ENCODE assay signal across 13 cellular contexts in the genomic region with DNA sequence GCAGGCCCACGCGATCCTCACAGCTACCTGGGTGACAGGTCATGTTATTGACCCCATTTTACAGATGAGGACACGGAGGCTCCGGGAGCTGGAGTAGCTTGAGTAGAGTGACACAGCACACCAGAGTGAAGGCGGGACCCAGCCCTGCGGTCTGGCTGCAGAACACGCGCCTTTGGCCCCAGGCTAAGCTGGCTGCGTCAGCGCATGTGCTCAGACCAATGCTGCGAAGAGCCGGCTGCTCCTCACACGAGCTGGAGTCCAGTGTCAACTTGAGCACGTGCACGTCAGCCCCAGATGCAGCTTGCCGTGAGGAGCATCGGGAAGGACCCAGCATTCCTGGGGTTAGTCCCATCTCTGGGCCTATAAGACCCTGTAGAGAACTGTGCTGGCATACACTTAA. TPM values are rescaled to one million over a fixed set of nuclear protein-coding genes. Genes with fewer than 3 reads are reported as not detected.
DNase-seq lines count a peak whose midpoint lies in the region; ATAC-seq and TF ChIP-seq lines count a peak whose summit lies in the region.
"Had no signal": no experiment of that assay in that cellular context is flagged by ENCODE, and none has a peak within 500 bp of the region (broad histone marks: within the 10 kb centered on the region; RNA-seq: fewer than 3 reads in every experiment).

No MANE protein-coding gene starts in this region.

- peaks cover 0 to 4% (median 0%) of the 10 kb centered on the region in 11 experiments; a peak in 3 of 22 replicates for H3K27me3 ChIP-seq in BLaER1 treated with 17β-estradiol and CSF1 and Interleukin-3, amounts not matched to agents 10 nM and 100 nM
- peaks cover 0 to 7% (median 0%) of the 10 kb centered on the region in 4 donors for H3K27me3 ChIP-seq in esophagus squamous epithelium
- peaks cover 0 to 4% of the 10 kb centered on the region in 2 donors for H3K27me3 ChIP-seq in tibial artery

- no peak overlapping the region for H3K9ac ChIP-seq in BLaER1 treated with 17β-estradiol and CSF1 and Interleukin-3, amounts not matched to agents 10 nM and 100 nM

- H4K20me1 ChIP-seq in BLaER1 treated with 17β-estradiol and CSF1 and Interleukin-3, amounts not matched to agents 10 nM and 100 nM = no peaks in the 10 kb centered on the region

- no peak for TF ChIP-seq POLR2A in esophagus squamous epithelium (IDR thresholded peaks at IDR 0.05)

- no peaks in the 10 kb centered on the region for H3K36me3 ChIP-seq in BLaER1 treated with 17β-estradiol and CSF1 and Interleukin-3, amounts not matched to agents 10 nM and 100 nM
- no peaks in the 10 kb centered on the region for H3K36me3 ChIP-seq in esophagus squamous epithelium
- no peaks in the 10 kb centered on the region for H3K36me3 ChIP-seq in tibial artery

- 40 to 51% methylated on average over 11 of the region's 17 CpGs for WGBS in esophagus squamous epithelium, 2 donors

- H3K4me3 ChIP-seq in BLaER1 treated with 17β-estradiol and CSF1 and Interleukin-3, amounts not matched to agents 10 nM and 100 nM = no peak overlapping the region
- H3K4me3 ChIP-seq in esophagus squamous epithelium = no peak overlapping the region
- H3K4me3 ChIP-seq in tibial artery = no peak overlapping the region
- H3K4me3 ChIP-seq: coronary artery had no signal

- peak; percentile 7 for ATAC-seq in sciatic nerve
- ATAC-seq in GM21717 (IDR thresholded peaks at IDR 0.05; ENCODE audit: unreplicated experiment) = no peak
- ATAC-seq: left lobe of liver had no signal

- no peaks in the 10 kb centered on the region for H3K9me3 ChIP-seq in BLaER1 treated with 17β-estradiol and CSF1 and Interleukin-3, amounts not matched to agents 10 nM and 100 nM (replicated peaks in 1 of 11)
- no peaks in the 10 kb centered on the region for H3K9me3 ChIP-seq in esophagus squamous epithelium
- H3K9me3 ChIP-seq in tibial artery = no peaks in the 10 kb centered on the region

- intact Hi-C loops in esophagus squamous epithelium (cut with DNase I) = no loop called here
- intact Hi-C loops in sciatic nerve (cut with DNase I) = no loop called here
- intact Hi-C loops in tibial artery (cut with DNase I; ENCODE audit: low total_unique reads) = no loop called here

- peak overlapping the region in 9 of 11 experiments; percentile 4 to 93 (median 82); a peak in 12 of 22 replicates for H3K4me2 ChIP-seq in BLaER1 treated with 17β-estradiol and CSF1 and Interleukin-3, amounts not matched to agents 10 nM and 100 nM

- TF ChIP-seq CTCF in esophagus squamous epithelium (IDR thresholded peaks at IDR 0.05) (no peak), tibial artery (IDR thresholded peaks at IDR 0.05) (no peak)

- H3K4me1 ChIP-seq in BLaER1 treated with 17β-estradiol and CSF1 and Interleukin-3, amounts not matched to agents 10 nM and 100 nM = peaks cover 42 to 76% (median 74%) of the 10 kb centered on the region in 10 experiments
- H3K4me1 ChIP-seq in esophagus squamous epithelium (peaks cover 11 to 93% (median 68%) of the 10 kb centered on the region in 3 donors), tibial artery (peaks cover 0 to 49% (median 28%) of the 10 kb centered on the region in 4 donors)

- 0 out of 22 replicates have a peak overlapping the region, but pooled peaks of 1 of the 11 experiments have one; percentile 82 for H3K27ac ChIP-seq in BLaER1 treated with 17β-estradiol and CSF1 and Interleukin-3, amounts not matched to agents 10 nM and 100 nM
- peak overlapping the region; percentile 15 to 87 (median 74) for H3K27ac ChIP-seq in esophagus squamous epithelium
- H3K27ac ChIP-seq in tibial artery = no peak overlapping the region
- H3K27ac ChIP-seq: coronary artery had no signal

- DNase-seq in NCI-H2029 (lab: John Stamatoyannopoulos, UW) = peak; percentile 82
- no peak for DNase-seq in esophagus squamous epithelium (lab: John Stamatoyannopoulos, UW)
- DNase-seq in sciatic nerve (ENCODE audit: low spot score) = no peak
- DNase-seq in T-helper 1 cell = no peak
- DNase-seq in tibial artery = no peak
- no peak for DNase-seq in stimulated activated CD4-positive, alpha-beta T cell treated with anti-CD3 and anti-CD28 coated beads, Interleukin-4, amount 100 ng/mL, for 24 hours
- DNase-seq: activated CD8-positive, alpha-beta memory T cell treated with anti-CD3 and anti-CD28 coated beads, Interleukin-2, amount 50 U/mL, for 4 hours; activated naive CD8-positive, alpha-beta T cell treated with anti-CD3 and anti-CD28 coated beads, Interleukin-2, amount 10 ng/mL, durations not matched to agents 7 days and 5 days; CD4-positive, CD25-positive, alpha-beta regulatory T cell had no signal

RNA-seq across cellular contexts. Expression of gene SCUBE1, which starts 49.9 kb away (rescaled TPM):
- total RNA-seq in esophagus squamous epithelium = 1 to 10 TPM in 3 of 4 donors, under 1 TPM in 1; 0.38 to 4.0 (median 2.1) TPM
- 140 TPM for total RNA-seq in sciatic nerve

Comparison
In these comparisons a context has a peak if more than half of its experiments do, and no peak if none do; other contexts are left out.
1. H3K27ac ChIP-seq: peak in esophagus squamous epithelium (4 of 4); none in tibial artery (0 of 2).
2. RNA of gene SCUBE1, which starts 49.9 kb away (total RNA-seq): 140 TPM in sciatic nerve (single experiment); 0.38 to 4.0 TPM in esophagus squamous epithelium; every median in the first group is over 10 times any median in the second.